ENCODE assay signal across 1 cellular context in genomic region chr1:65792671-65793358, GRCh38.
TF ChIP-seq lines count a peak whose summit lies in the region.

PDE4B (plus strand) TSS chr1:65792895.

TF ChIP-seq in HCT116, 20 proteins besides CTCF, POLR2A, EP300 and RAD21 (continued from another document):
- TF ChIP-seq ZNF274 (IDR thresholded peaks at IDR 0.05; ENCODE audit: low read depth, low read length) (no peak), CBX3 (IDR thresholded peaks at IDR 0.05; ENCODE audit: low read depth) (no peak), CEBPB (IDR thresholded peaks at IDR 0.05; ENCODE audit: low read depth) (no peak), ZBTB33 (IDR thresholded peaks at IDR 0.05; ENCODE audit: extremely low read depth, insufficient replicate concordance, low read length) (no peak), ATF3 (IDR thresholded peaks at IDR 0.05) (no peak), EGR1 (IDR thresholded peaks at IDR 0.05; ENCODE audit: low read depth) (no peak), POLR2AphosphoS5 (IDR thresholded peaks at IDR 0.05; ENCODE audit: low read depth, low read length) (no peak), TCF7L2 (IDR thresholded peaks at IDR 0.05; ENCODE audit: borderline replicate concordance, extremely low read depth, insufficient read depth, insufficient read length) (no peak)
